In genomic region chr13:111288276-111288675, GRCh38 we compare ENCODE assay signal across 18 cellular contexts. TPM values are rescaled to one million over a fixed set of nuclear protein-coding genes. Genes with fewer than 3 reads are reported as not detected.
DNase-seq lines count a peak whose midpoint lies in the region; ATAC-seq, FAIRE-seq and TF ChIP-seq lines count a peak whose summit lies in the region.
"Had no signal": no experiment of that assay in that cellular context is flagged by ENCODE, and none has a peak within 500 bp of the region (broad histone marks: within the 10 kb centered on the region; RNA-seq: fewer than 3 reads in every experiment).

No MANE protein-coding gene starts in this region.

- no peak for DNase-seq in AG04450 (ENCODE audit: low read depth, low spot score)
- peak; percentile 35 for DNase-seq in COR-L47 (lab: John Stamatoyannopoulos, UW)
- DNase-seq in LHCN-M2 (ENCODE audit: low read depth): peak; percentile 12
- peak; percentile 39 for DNase-seq in left kidney (ENCODE audit: low read depth, low spot score)
- no peak for DNase-seq in NCI-H1092 treated with DMSO at 0.1 percent for 48 hours (lab: John Stamatoyannopoulos, UW)
- no peak for DNase-seq in HTR-8/SVneo (ENCODE audit: insufficient read length, low spot score)
- DNase-seq: Calu3; CD4-positive, alpha-beta memory T cell; GOT3; H7 had no signal

- H3K9me3 ChIP-seq in AG04450 (ENCODE audit: control insufficient read depth, insufficient read depth, low read length): no peaks in the 10 kb centered on the region; the same call in 1 of the 2 replicates
- H3K9me3 ChIP-seq: A549, BLaER1 had no signal

- peak overlapping the region; percentile 11 for H3K27ac ChIP-seq in AG04450 (ENCODE audit: low read depth, low read length)
- H3K27ac ChIP-seq: A549, BLaER1 had no signal

- POLR2A ChIA-PET in AG04450 (lab: Yijun Ruan, JAX): no interaction called here

- FAIRE-seq in HTR-8/SVneo (lab: Jason Lieb, UNC): no peak
- FAIRE-seq: A549, G401.6, GM12891, GM18507 had no signal

- no peak overlapping the region for H3K4me3 ChIP-seq in AG04450 (ENCODE audit: low read depth, low read length)
- H3K4me3 ChIP-seq: A549, BLaER1 had no signal

- ATAC-seq in HG02623 (IDR thresholded peaks at IDR 0.05; ENCODE audit: unreplicated experiment) (no peak), GM21381 (IDR thresholded peaks at IDR 0.05; ENCODE audit: unreplicated experiment) (no peak)
- ATAC-seq: A549 had no signal

- TF ChIP-seq CTCF in AG04450 (IDR thresholded peaks at IDR 0.05; ENCODE audit: low read depth, low read length): no peak

- H3K27me3 ChIP-seq in AG04450 (ENCODE audit: control insufficient read depth, insufficient read depth, low read length): no peaks in the 10 kb centered on the region
- H3K27me3 ChIP-seq: BLaER1 had no signal

- CTCF ChIA-PET in AG04450 (lab: Charles Lee): interaction anchor here (0.6 kb wide), 1 partner anchor 325 kb away, joined by 3 read pairs; no protein-coding TSS in a partner anchor

RNA-seq across cellular contexts. Expression of gene TEX29, which starts 32.2 kb away (rescaled TPM):
- 4.7 and 6.1 TPM in 2 replicates for polyA plus RNA-seq in AG04450 (2011; rRNA removed)
- polyA minus RNA-seq in AG04450 (2011; rRNA and poly(A)+ RNA removed): 0.52 and 1.1 TPM in 2 replicates
- not detected in 2 replicates for total RNA-seq in LHCN-M2 (2014; rRNA removed)
- polyA plus RNA-seq in LHCN-M2 (2012): not detected
- total RNA-seq: Calu3, H7, HT-29 had no signal

Comparison
In these comparisons a context has a peak if more than half of its experiments do, and no peak if none do; other contexts are left out.
1. DNase-seq: peak in COR-L47 (single experiment), LHCN-M2 (single experiment) and left kidney (single experiment); none in AG04450 (single experiment), NCI-H1092 treated with DMSO at 0.1 percent for 48 hours (single experiment) and HTR-8/SVneo (single experiment).